23 cellular contexts compared by ENCODE assay signal in the genomic region with DNA sequence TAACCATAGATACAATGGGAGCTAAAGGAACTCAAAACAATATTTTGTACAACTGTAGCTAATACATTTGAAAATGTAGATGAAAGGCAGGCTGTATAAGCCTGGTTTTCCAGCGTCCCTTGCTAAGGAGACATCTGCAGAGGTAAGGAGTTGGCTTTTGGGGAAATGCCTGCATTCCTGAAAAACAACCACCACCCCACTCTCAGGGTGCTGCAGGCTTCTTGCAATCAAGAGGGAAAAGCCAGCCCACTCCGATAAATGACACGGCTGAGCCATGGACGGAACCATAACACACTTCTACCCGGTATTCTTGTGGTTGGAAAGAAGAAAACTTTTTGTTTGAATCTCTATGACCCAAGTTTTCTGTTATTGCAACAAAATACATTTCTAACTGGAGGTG.
DNase-seq lines count a peak whose midpoint lies in the region; ATAC-seq and TF ChIP-seq lines count a peak whose summit lies in the region.
"Had no signal": no experiment of that assay in that cellular context is flagged by ENCODE, and none has a peak within 500 bp of the region (broad histone marks: within the 10 kb centered on the region; RNA-seq: fewer than 3 reads in every experiment).

No MANE protein-coding gene starts in this region.

- H3K4me3 ChIP-seq in endodermal cell (ENCODE audit: low read length) (no peak overlapping the region), mesendoderm (ENCODE audit: low read length) (no peak overlapping the region)
- H3K4me3 ChIP-seq: BLaER1 had no signal

- no peak overlapping the region for H4K5ac ChIP-seq in mesendoderm (ENCODE audit: low read length)

- H2BK5ac ChIP-seq in mesendoderm (ENCODE audit: low read length): no peak overlapping the region

- no peak overlapping the region for H2BK120ac ChIP-seq in mesendoderm (ENCODE audit: low read depth, low read length)

- H4K8ac ChIP-seq in mesendoderm (ENCODE audit: low read depth, low read length): no peak overlapping the region

- no peaks in the 10 kb centered on the region for H3K79me2 ChIP-seq in mesendoderm (ENCODE audit: control insufficient read depth, insufficient read depth, low read length)

- H3K4me3 Mint-ChIP-seq in activated T-cell treated with anti-CD3 and anti-CD28 coated beads, Interleukin-2, amount 50 U/mL, for 72 hours: peak overlapping the region in 1 of 2 donors; percentile 18
- H3K4me3 Mint-ChIP-seq in endodermal cell: no peak overlapping the region
- H3K4me3 Mint-ChIP-seq: CD4-positive, alpha-beta T cell had no signal

- H3K9me3 ChIP-seq in endodermal cell (ENCODE audit: control insufficient read depth, low read length): no peaks in the 10 kb centered on the region
- H3K9me3 ChIP-seq: BLaER1 had no signal

- peak in 1 of 2 donors; percentile 38 for ATAC-seq in activated T-cell treated with anti-CD3 and anti-CD28 coated beads, Interleukin-2, amount 50 U/mL, for 72 hours (replicated peaks in 1 of 2)
- no peak for ATAC-seq in GM19452 (IDR thresholded peaks at IDR 0.05; ENCODE audit: unreplicated experiment)
- ATAC-seq: PC-3, SK-N-SH treated with all-trans-retinoic acid at 6 μM for 48 hours had no signal

- no peaks in the 10 kb centered on the region for H3K27me3 ChIP-seq in endodermal cell (ENCODE audit: control insufficient read depth, insufficient read depth, low read length, poor library complexity, severe bottlenecking)
- H3K27me3 ChIP-seq in mesendoderm (ENCODE audit: insufficient read depth, low read length, poor library complexity): no peaks in the 10 kb centered on the region
- H3K27me3 ChIP-seq: BLaER1 had no signal

- H3K4ac ChIP-seq in mesendoderm (ENCODE audit: low read depth, low read length): no peak overlapping the region

- no peaks in the 10 kb centered on the region for H3K36me3 Mint-ChIP-seq in activated T-cell treated with anti-CD3 and anti-CD28 coated beads, Interleukin-2, amount 50 U/mL, for 72 hours (ENCODE audit: insufficient read depth in 2 of 2)
- no peaks in the 10 kb centered on the region for H3K36me3 Mint-ChIP-seq in endodermal cell (ENCODE audit: low read depth)

- no peak for DNase-seq in activated T-cell treated with anti-CD3 and anti-CD28 coated beads, Interleukin-2, amount 50 U/mL, for 72 hours
- DNase-seq in activated T-cell treated with anti-CD3 and anti-CD28 coated beads, Interleukin-2, amount 50 U/mL, for 48 hours: no peak
- DNase-seq in endodermal cell (peak; percentile 65), mesendoderm (peak; percentile 49), NCI-H2227 (lab: John Stamatoyannopoulos, UW; ENCODE audit: unreplicated experiment) (no peak), DMS153 treated with DMSO at 0.1 percent for 48 hours (lab: John Stamatoyannopoulos, UW; ENCODE audit: unreplicated experiment) (no peak), hippocampal formation (lab: John Stamatoyannopoulos, UW) (no peak)
- DNase-seq: ACHN; CD4-positive, alpha-beta T cell; COR-L47; DMS79 treated with DMSO at 0.1 percent for 48 hours; GOT3; Karpas-422; MV-4-11; NCI-H1105 treated with DMSO at 0.1 percent for 48 hours; NCI-H1694 treated with DMSO at 0.1 percent for 48 hours; NCI-H446 treated with DMSO at 0.1 percent for 48 hours; NCI-H526 treated with DMSO at 0.1 percent for 48 hours; PC-3 had no signal

- 69 to 90% methylated on average over 2 to 4 of the region's 5 CpGs for WGBS in endodermal cell (ENCODE audit: insufficient coverage in 1 of 2, insufficient read length in 1 of 2), 2 experiments
- WGBS in mesendoderm (ENCODE audit: extremely low coverage, insufficient coverage, low lambda C conversion rate): no CpG with 5 or more reads among the region's 5 CpGs

- no peak overlapping the region for H3K18ac ChIP-seq in mesendoderm (ENCODE audit: low read length)

- no peak overlapping the region for H3K56ac ChIP-seq in mesendoderm (ENCODE audit: low read length)

- H3K36me3 ChIP-seq in endodermal cell (ENCODE audit: control insufficient read depth, insufficient read depth, low read length) (no peaks in the 10 kb centered on the region), mesendoderm (ENCODE audit: control insufficient read depth, insufficient read depth, low read length) (no peaks in the 10 kb centered on the region)
- H3K36me3 ChIP-seq: BLaER1 had no signal

- no peak overlapping the region for H2AK5ac ChIP-seq in mesendoderm (ENCODE audit: low read length)

- no peaks in the 10 kb centered on the region for H3K4me1 Mint-ChIP-seq in activated T-cell treated with anti-CD3 and anti-CD28 coated beads, Interleukin-2, amount 50 U/mL, for 72 hours (ENCODE audit: low read depth)
- H3K4me1 Mint-ChIP-seq in endodermal cell: peaks cover 37% of the 10 kb centered on the region

- H3K23ac ChIP-seq in mesendoderm (ENCODE audit: low read length): no peak overlapping the region

- H2BK15ac ChIP-seq in mesendoderm (replicated peaks; ENCODE audit: low read depth): no peak overlapping the region

- TF ChIP-seq CTCF in endodermal cell (conservative IDR thresholded peaks at IDR 0.05): no peak

- H3K27me3 Mint-ChIP-seq in activated T-cell treated with anti-CD3 and anti-CD28 coated beads, Interleukin-2, amount 50 U/mL, for 72 hours (ENCODE audit: low read depth): peaks cover 11% of the 10 kb centered on the region
- no peaks in the 10 kb centered on the region for H3K27me3 Mint-ChIP-seq in endodermal cell (ENCODE audit: insufficient read depth)

- H3K9me3 Mint-ChIP-seq in activated T-cell treated with anti-CD3 and anti-CD28 coated beads, Interleukin-2, amount 50 U/mL, for 72 hours: no peaks in the 10 kb centered on the region
- no peaks in the 10 kb centered on the region for H3K9me3 Mint-ChIP-seq in endodermal cell
- H3K9me3 Mint-ChIP-seq: CD4-positive, alpha-beta T cell had no signal

- H3K4me2 ChIP-seq in mesendoderm (ENCODE audit: low read length): no peak overlapping the region
- H3K4me2 ChIP-seq: BLaER1 had no signal

- no peak overlapping the region for H3K9ac ChIP-seq in endodermal cell (ENCODE audit: extremely low read depth, low read length, poor library complexity, severe bottlenecking)
- peak overlapping the region; percentile 19 for H3K9ac ChIP-seq in mesendoderm (ENCODE audit: low read length)
- H3K9ac ChIP-seq: BLaER1 had no signal

- no peak overlapping the region for H3K27ac ChIP-seq in endodermal cell (ENCODE audit: low read depth, low read length)
- no peak overlapping the region for H3K27ac ChIP-seq in mesendoderm (ENCODE audit: low read depth, low read length)
- H3K27ac ChIP-seq: 22Rv1, BLaER1 had no signal

- peak overlapping the region; percentile 85 for H3K27ac Mint-ChIP-seq in activated T-cell treated with anti-CD3 and anti-CD28 coated beads, Interleukin-2, amount 50 U/mL, for 72 hours
- H3K27ac Mint-ChIP-seq in endodermal cell: peak overlapping the region; percentile 4
- H3K27ac Mint-ChIP-seq: CD4-positive, alpha-beta T cell had no signal

- peaks cover 5% of the 10 kb centered on the region for H3K4me1 ChIP-seq in endodermal cell (ENCODE audit: control insufficient read depth, insufficient read depth, low read length)
- no peaks in the 10 kb centered on the region for H3K4me1 ChIP-seq in mesendoderm (ENCODE audit: control insufficient read depth, low read depth, low read length)

- no peaks in the 10 kb centered on the region for H3K79me1 ChIP-seq in mesendoderm (ENCODE audit: low read length)

Comparison
In these comparisons a context has a peak if more than half of its experiments do, and no peak if none do; other contexts are left out.
1. DNase-seq: peak in endodermal cell (single experiment) and mesendoderm (single experiment); none in activated T-cell treated with anti-CD3 and anti-CD28 coated beads, Interleukin-2, amount 50 U/mL, for 72 hours (0 of 2), activated T-cell treated with anti-CD3 and anti-CD28 coated beads, Interleukin-2, amount 50 U/mL, for 48 hours (0 of 2), NCI-H2227 (single experiment), DMS153 treated with DMSO at 0.1 percent for 48 hours (single experiment) and hippocampal formation (0 of 2).